In the genomic region with DNA sequence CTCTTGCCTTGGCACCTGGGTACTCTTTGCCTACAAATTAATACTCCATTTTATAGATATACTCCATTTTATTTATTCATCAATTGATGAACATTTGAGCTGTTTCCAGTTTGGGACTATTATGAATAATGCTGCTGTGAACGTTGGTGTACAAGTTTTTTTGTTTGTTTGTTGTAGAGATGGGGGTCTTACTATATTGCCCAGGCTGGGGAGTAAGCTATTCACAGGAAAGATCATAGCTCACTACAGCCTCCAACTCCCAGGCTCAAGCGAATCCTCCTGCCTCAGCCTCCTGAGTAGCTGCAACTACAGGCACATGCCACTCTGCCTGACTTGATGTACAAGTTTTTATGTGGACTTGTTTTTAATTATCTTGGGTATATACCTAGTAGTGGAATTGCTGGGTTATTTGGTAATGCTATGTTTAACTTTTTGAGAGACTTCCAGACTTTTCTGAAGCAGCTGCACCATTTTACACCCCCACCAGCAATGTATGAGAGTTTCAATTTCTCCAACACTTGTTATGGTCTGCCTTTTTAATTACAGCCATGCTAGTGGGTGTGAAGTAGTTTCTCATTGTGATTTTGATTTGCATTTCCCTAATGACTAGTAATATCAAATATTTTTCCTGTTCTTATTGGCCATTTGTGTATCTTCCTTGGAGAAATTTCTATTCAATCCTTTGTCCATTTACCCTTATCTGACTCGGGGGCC, we compare ENCODE assay signal across 2 cellular contexts.
TF ChIP-seq lines count a peak whose summit lies in the region.

No MANE protein-coding gene starts in this region.

TF ChIP-seq in HEK293, 187 proteins besides CTCF, POLR2A, EP300 and RAD21 (continues in another document):
- TF ChIP-seq ZNF184 (tag by site-specific recombination; IDR thresholded peaks at IDR 0.05), result peak; percentile 99
- TF ChIP-seq ZNF211 (tag by site-specific recombination; IDR thresholded peaks at IDR 0.05; ENCODE audit: low read depth), result no peak
- no peak for TF ChIP-seq SCRT1 (tag by site-specific recombination; IDR thresholded peaks at IDR 0.05; ENCODE audit: borderline replicate concordance)
- TF ChIP-seq, protein P1, sequence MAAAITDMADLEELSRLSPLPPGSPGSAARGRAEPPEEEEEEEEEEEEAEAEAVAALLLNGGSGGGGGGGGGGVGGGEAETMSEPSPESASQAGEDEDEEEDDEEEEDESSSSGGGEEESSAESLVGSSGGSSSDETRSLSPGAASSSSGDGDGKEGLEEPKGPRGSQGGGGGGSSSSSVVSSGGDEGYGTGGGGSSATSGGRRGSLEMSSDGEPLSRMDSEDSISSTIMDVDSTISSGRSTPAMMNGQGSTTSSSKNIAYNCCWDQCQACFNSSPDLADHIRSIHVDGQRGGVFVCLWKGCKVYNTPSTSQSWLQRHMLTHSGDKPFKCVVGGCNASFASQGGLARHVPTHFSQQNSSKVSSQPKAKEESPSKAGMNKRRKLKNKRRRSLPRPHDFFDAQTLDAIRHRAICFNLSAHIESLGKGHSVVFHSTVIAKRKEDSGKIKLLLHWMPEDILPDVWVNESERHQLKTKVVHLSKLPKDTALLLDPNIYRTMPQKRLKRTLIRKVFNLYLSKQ (tag by site-specific recombination; IDR thresholded peaks at IDR 0.05; ENCODE audit: borderline replicate concordance), result no peak
- TF ChIP-seq ZNF223 (tag by site-specific recombination; IDR thresholded peaks at IDR 0.05), result no peak
- TF ChIP-seq BCL11B (tag by site-specific recombination; IDR thresholded peaks at IDR 0.05; ENCODE audit: low read depth), result no peak
- no peak for TF ChIP-seq ZNF76 (tag by site-specific recombination; IDR thresholded peaks at IDR 0.05; ENCODE audit: borderline replicate concordance, low read depth)
- TF ChIP-seq ZNF791 (tag by site-specific recombination; IDR thresholded peaks at IDR 0.05), result no peak
- TF ChIP-seq ZNF324 (tag by site-specific recombination; IDR thresholded peaks at IDR 0.05), result no peak
- TF ChIP-seq, protein P2, sequence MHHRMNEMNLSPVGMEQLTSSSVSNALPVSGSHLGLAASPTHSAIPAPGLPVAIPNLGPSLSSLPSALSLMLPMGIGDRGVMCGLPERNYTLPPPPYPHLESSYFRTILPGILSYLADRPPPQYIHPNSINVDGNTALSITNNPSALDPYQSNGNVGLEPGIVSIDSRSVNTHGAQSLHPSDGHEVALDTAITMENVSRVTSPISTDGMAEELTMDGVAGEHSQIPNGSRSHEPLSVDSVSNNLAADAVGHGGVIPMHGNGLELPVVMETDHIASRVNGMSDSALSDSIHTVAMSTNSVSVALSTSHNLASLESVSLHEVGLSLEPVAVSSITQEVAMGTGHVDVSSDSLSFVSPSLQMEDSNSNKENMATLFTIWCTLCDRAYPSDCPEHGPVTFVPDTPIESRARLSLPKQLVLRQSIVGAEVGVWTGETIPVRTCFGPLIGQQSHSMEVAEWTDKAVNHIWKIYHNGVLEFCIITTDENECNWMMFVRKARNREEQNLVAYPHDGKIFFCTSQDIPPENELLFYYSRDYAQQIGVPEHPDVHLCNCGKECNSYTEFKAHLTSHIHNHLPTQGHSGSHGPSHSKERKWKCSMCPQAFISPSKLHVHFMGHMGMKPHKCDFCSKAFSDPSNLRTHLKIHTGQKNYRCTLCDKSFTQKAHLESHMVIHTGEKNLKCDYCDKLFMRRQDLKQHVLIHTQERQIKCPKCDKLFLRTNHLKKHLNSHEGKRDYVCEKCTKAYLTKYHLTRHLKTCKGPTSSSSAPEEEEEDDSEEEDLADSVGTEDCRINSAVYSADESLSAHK (tag by site-specific recombination; IDR thresholded peaks at IDR 0.05), result peak; percentile 66; the same call in 1 of the 2 replicates
- TF ChIP-seq ZNF416 (tag by site-specific recombination; IDR thresholded peaks at IDR 0.05), result no peak
- TF ChIP-seq, protein P3, sequence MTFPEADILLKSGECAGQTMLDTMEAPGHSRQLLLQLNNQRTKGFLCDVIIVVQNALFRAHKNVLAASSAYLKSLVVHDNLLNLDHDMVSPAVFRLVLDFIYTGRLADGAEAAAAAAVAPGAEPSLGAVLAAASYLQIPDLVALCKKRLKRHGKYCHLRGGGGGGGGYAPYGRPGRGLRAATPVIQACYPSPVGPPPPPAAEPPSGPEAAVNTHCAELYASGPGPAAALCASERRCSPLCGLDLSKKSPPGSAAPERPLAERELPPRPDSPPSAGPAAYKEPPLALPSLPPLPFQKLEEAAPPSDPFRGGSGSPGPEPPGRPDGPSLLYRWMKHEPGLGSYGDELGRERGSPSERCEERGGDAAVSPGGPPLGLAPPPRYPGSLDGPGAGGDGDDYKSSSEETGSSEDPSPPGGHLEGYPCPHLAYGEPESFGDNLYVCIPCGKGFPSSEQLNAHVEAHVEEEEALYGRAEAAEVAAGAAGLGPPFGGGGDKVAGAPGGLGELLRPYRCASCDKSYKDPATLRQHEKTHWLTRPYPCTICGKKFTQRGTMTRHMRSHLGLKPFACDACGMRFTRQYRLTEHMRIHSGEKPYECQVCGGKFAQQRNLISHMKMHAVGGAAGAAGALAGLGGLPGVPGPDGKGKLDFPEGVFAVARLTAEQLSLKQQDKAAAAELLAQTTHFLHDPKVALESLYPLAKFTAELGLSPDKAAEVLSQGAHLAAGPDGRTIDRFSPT (tag by site-specific recombination; IDR thresholded peaks at IDR 0.05), result no peak
- TF ChIP-seq ZNF621 (tag by site-specific recombination; IDR thresholded peaks at IDR 0.05), result no peak
- TF ChIP-seq HOXA7 (CRISPR knock-in tag; IDR thresholded peaks at IDR 0.05; ENCODE audit: borderline replicate concordance), result no peak
- TF ChIP-seq, protein P4, sequence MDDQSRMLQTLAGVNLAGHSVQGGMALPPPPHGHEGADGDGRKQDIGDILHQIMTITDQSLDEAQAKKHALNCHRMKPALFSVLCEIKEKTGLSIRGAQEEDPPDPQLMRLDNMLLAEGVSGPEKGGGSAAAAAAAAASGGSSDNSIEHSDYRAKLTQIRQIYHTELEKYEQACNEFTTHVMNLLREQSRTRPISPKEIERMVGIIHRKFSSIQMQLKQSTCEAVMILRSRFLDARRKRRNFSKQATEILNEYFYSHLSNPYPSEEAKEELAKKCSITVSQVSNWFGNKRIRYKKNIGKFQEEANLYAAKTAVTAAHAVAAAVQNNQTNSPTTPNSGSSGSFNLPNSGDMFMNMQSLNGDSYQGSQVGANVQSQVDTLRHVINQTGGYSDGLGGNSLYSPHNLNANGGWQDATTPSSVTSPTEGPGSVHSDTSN (CRISPR knock-in tag; IDR thresholded peaks at IDR 0.05), result no peak
- no peak for TF ChIP-seq ZNF202 (tag by site-specific recombination; IDR thresholded peaks at IDR 0.05; ENCODE audit: borderline replicate concordance)
- TF ChIP-seq ZNF169 (tag by site-specific recombination; IDR thresholded peaks at IDR 0.05), result no peak
- TF ChIP-seq ZNF843 (tag by site-specific recombination; IDR thresholded peaks at IDR 0.05), result no peak
- TF ChIP-seq ZNF596 (tag by site-specific recombination; IDR thresholded peaks at IDR 0.05), result no peak
- peak; percentile 90 for TF ChIP-seq ZNF121 (tag by site-specific recombination; IDR thresholded peaks at IDR 0.05)
- TF ChIP-seq, protein P5, sequence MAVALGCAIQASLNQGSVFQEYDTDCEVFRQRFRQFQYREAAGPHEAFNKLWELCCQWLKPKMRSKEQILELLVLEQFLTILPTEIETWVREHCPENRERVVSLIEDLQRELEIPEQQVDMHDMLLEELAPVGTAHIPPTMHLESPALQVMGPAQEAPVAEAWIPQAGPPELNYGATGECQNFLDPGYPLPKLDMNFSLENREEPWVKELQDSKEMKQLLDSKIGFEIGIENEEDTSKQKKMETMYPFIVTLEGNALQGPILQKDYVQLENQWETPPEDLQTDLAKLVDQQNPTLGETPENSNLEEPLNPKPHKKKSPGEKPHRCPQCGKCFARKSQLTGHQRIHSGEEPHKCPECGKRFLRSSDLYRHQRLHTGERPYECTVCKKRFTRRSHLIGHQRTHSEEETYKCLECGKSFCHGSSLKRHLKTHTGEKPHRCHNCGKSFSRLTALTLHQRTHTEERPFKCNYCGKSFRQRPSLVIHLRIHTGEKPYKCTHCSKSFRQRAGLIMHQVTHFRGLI (tag by site-specific recombination; IDR thresholded peaks at IDR 0.05), result no peak

TF ChIP-seq in K562, 482 proteins besides CTCF, POLR2A, EP300 and RAD21:
- TF ChIP-seq CBX1 (IDR thresholded peaks at IDR 0.05; ENCODE audit: low read depth) (no peak), EGR1 (conservative IDR thresholded peaks at IDR 0.05) (no peak), MAZ (CRISPR knock-in tag; conservative IDR thresholded peaks at IDR 0.05 in 1 of 2, IDR thresholded peaks at IDR 0.05 in 1 of 2) (no peak), RBM25 (IDR thresholded peaks at IDR 0.05; ENCODE audit: low read depth, low read length, severe bottlenecking) (peak; percentile 4), HCFC1 (IDR thresholded peaks at IDR 0.05; ENCODE audit: low read depth, low read length) (no peak), POLR2B (IDR thresholded peaks at IDR 0.05; ENCODE audit: low read depth, partially characterized antibody) (no peak), ZNF79 (CRISPR knock-in tag; IDR thresholded peaks at IDR 0.05; ENCODE audit: low read depth) (no peak), ZC3H4 (CRISPR knock-in tag; IDR thresholded peaks at IDR 0.05; ENCODE audit: borderline replicate concordance) (no peak)
